ENCODE assay signal across 29 cellular contexts in genomic region chr20:11717562-11717961, GRCh38.
"Had no signal": no experiment of that assay in that cellular context is flagged by ENCODE, and none has a peak within 500 bp of the region (broad histone marks: within the 10 kb centered on the region; RNA-seq: fewer than 3 reads in every experiment).

No MANE protein-coding gene starts in this region.

- H3K27me3 Mint-ChIP-seq: dendritic cell treated with granulocyte-macrophage colony-stimulating factor and Interleukin-4, amounts not matched to agents 40 ng/mL and 50 ng/mL, for 4 days; naive B cell; natural killer cell treated with Interleukin-12 subunit alpha and Interleukin-12 subunit beta and Interleukin-15 and Interleukin-18, amount 100 ng/mL, for 72 hours had no signal

- H3K9ac ChIP-seq: neural progenitor cell, parathyroid adenoma had no signal

- H3K27ac ChIP-seq: colonic mucosa, esophagus muscularis mucosa, foreskin keratinocyte, gastroesophageal sphincter, heart left ventricle, hepatocyte, left lung, neural progenitor cell, parathyroid adenoma, prostate gland, right atrium auricular region, stomach, thyroid gland, upper lobe of left lung had no signal

- H3K4me1 Mint-ChIP-seq: naive B cell; stimulated activated effector memory CD8-positive, alpha-beta T cell treated with anti-CD3 and anti-CD28 coated beads, Interleukin-12 subunit alpha, Interleukin-12 subunit beta, amount 100 ng/mL, for 72 hours had no signal

- FAIRE-seq: endothelial cell of umbilical vein, kidney, urothelium cell line had no signal

- DNase-seq: colonic mucosa; effector memory CD4-positive, alpha-beta T cell; foreskin keratinocyte; heart left ventricle; kidney; left lung; mesenchymal stem cell; mucosa of descending colon; naive B cell; stimulated activated CD4-positive, alpha-beta T cell treated with anti-CD3 and anti-CD28 coated beads, Interleukin-2, amount 100 ng/mL, for 24 hours; stimulated activated CD4-positive, alpha-beta T cell treated with anti-CD3 and anti-CD28 coated beads, Interleukin-4, amount 100 ng/mL, for 24 hours; stimulated activated naive CD4-positive, alpha-beta T cell treated with Interleukin-2 at 50 U/mL for 16 hours; stomach; thyroid gland; upper lobe of left lung had no signal

- H3K36me3 ChIP-seq: colonic mucosa, esophagus muscularis mucosa, gastroesophageal sphincter, heart left ventricle, left lung, neural progenitor cell, prostate gland, right atrium auricular region, stomach, thyroid gland, upper lobe of left lung had no signal

- H3K9me3 Mint-ChIP-seq: dendritic cell treated with granulocyte-macrophage colony-stimulating factor and Interleukin-4, amounts not matched to agents 40 ng/mL and 50 ng/mL, for 4 days; mesothelial cell of epicardium; neural progenitor cell had no signal

- H3K4me3 ChIP-seq: colonic mucosa, esophagus muscularis mucosa, gastroesophageal sphincter, heart left ventricle, hepatocyte, left lung, mucosa of descending colon, neural progenitor cell, prostate gland, right atrium auricular region, stomach, thyroid gland, upper lobe of left lung had no signal

- H3K27me3 ChIP-seq: colonic mucosa, esophagus muscularis mucosa, foreskin keratinocyte, gastroesophageal sphincter, heart left ventricle, hepatocyte, left lung, neural progenitor cell, right atrium auricular region, stomach, thyroid gland, upper lobe of left lung had no signal

- H3K4me3 Mint-ChIP-seq: dendritic cell treated with granulocyte-macrophage colony-stimulating factor and Interleukin-4, amounts not matched to agents 40 ng/mL and 50 ng/mL, for 4 days; mesothelial cell of epicardium; naive B cell; natural killer cell treated with Interleukin-12 subunit alpha and Interleukin-12 subunit beta and Interleukin-15 and Interleukin-18, amount 100 ng/mL, for 72 hours; neural progenitor cell; stimulated activated effector memory CD8-positive, alpha-beta T cell treated with anti-CD3 and anti-CD28 coated beads, Interleukin-12 subunit alpha, Interleukin-12 subunit beta, amount 100 ng/mL, for 72 hours had no signal

- H3K27ac Mint-ChIP-seq: dendritic cell treated with granulocyte-macrophage colony-stimulating factor and Interleukin-4, amounts not matched to agents 40 ng/mL and 50 ng/mL, for 4 days; mesothelial cell of epicardium; naive B cell; natural killer cell treated with Interleukin-12 subunit alpha and Interleukin-12 subunit beta and Interleukin-15 and Interleukin-18, amount 100 ng/mL, for 72 hours; neural progenitor cell; stimulated activated effector memory CD8-positive, alpha-beta T cell treated with anti-CD3 and anti-CD28 coated beads, Interleukin-12 subunit alpha, Interleukin-12 subunit beta, amount 100 ng/mL, for 72 hours had no signal

- H3K36me3 Mint-ChIP-seq: mesothelial cell of epicardium; naive B cell; natural killer cell treated with Interleukin-12 subunit alpha and Interleukin-12 subunit beta and Interleukin-15 and Interleukin-18, amount 100 ng/mL, for 72 hours; neural progenitor cell; stimulated activated effector memory CD8-positive, alpha-beta T cell treated with anti-CD3 and anti-CD28 coated beads, Interleukin-12 subunit alpha, Interleukin-12 subunit beta, amount 100 ng/mL, for 72 hours had no signal

- H3K4me2 ChIP-seq: hepatocyte, neural progenitor cell had no signal

- H3K9me3 ChIP-seq: colonic mucosa, esophagus muscularis mucosa, gastroesophageal sphincter, heart left ventricle, left lung, mucosa of descending colon, prostate gland, right atrium auricular region, stomach, thyroid gland, upper lobe of left lung had no signal

- H3K4me1 ChIP-seq: colonic mucosa, gastroesophageal sphincter, heart left ventricle, left lung, neural progenitor cell, parathyroid adenoma, prostate gland, right atrium auricular region, thyroid gland, upper lobe of left lung had no signal

- H3K79me2 ChIP-seq: hepatocyte, parathyroid adenoma had no signal

- ATAC-seq: foreskin keratinocyte; gastroesophageal sphincter; heart left ventricle; left lung; mucosa of descending colon; natural killer cell treated with Interleukin-12 subunit alpha and Interleukin-12 subunit beta and Interleukin-15 and Interleukin-18, amount 100 ng/mL, for 72 hours; sciatic nerve; stimulated activated effector memory CD8-positive, alpha-beta T cell treated with anti-CD3 and anti-CD28 coated beads, Interleukin-12 subunit alpha, Interleukin-12 subunit beta, amount 100 ng/mL, for 72 hours had no signal

- H2AFZ ChIP-seq: hepatocyte, neural progenitor cell, parathyroid adenoma had no signal
